25 cellular contexts compared by ENCODE assay signal in the genomic region with DNA sequence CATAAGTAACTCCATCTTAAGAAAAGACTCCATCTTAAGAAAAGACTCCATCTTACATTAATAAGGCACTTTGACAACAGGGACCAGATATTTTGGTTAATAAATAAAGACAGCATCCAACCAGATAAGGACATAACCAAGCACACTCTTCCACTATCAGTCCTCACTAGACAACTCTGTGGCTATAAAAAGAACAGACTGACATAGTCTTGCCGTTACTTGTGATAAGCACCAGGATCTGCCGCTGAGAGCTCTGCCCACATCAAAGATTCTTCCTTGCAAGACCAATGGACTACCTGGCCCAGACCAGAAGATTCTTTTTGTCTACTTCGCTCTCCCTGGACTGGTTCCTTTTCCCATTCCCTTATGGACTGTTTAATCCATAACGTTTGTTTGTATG.
"Had no signal": no experiment of that assay in that cellular context is flagged by ENCODE, and none has a peak within 500 bp of the region (broad histone marks: within the 10 kb centered on the region; RNA-seq: fewer than 3 reads in every experiment).

No MANE protein-coding gene starts in this region.

- H3K4me1 ChIP-seq: parathyroid adenoma, right lobe of liver, stomach, thyroid gland, upper lobe of left lung, vagina had no signal

- ATAC-seq: psoas muscle; right cardiac atrium; right lobe of liver; stimulated activated effector memory CD8-positive, alpha-beta T cell treated with anti-CD3 and anti-CD28 coated beads, Interleukin-12 subunit alpha, Interleukin-12 subunit beta, amount 100 ng/mL, for 72 hours; stimulated activated naive B cell treated with anti-CD40 and anti-IgM and Interleukin-4, amounts not matched to agents 10 μg/mL and 1 μg/mL and 100 μg/mL, for 72 hours had no signal

- H3K79me2 ChIP-seq: parathyroid adenoma had no signal

- H2AFZ ChIP-seq: neural progenitor cell, parathyroid adenoma had no signal

- H3K9me3 ChIP-seq: ovary, psoas muscle, right lobe of liver, sigmoid colon, stomach, thoracic aorta, thyroid gland, tibial nerve, upper lobe of left lung, vagina had no signal

- H3K27me3 ChIP-seq: neural progenitor cell, ovary, right lobe of liver, sigmoid colon, stomach, thyroid gland, tibial nerve, upper lobe of left lung, vagina had no signal

- H3K4me2 ChIP-seq: neural progenitor cell had no signal

- FAIRE-seq: small intestine, urothelium cell line had no signal

- H3K9ac ChIP-seq: neural progenitor cell, parathyroid adenoma had no signal

- DNase-seq: occipital lobe; posterior cingulate gyrus; psoas muscle; right cardiac atrium; right lobe of liver; sigmoid colon; small intestine; stimulated activated CD4-positive, alpha-beta T cell treated with anti-CD3 and anti-CD28 coated beads, Interleukin-15, amount 100 ng/mL, for 24 hours; stimulated activated CD4-positive, alpha-beta T cell treated with anti-CD3 and anti-CD28 coated beads, Interleukin-2, amount 100 ng/mL, for 24 hours; stimulated activated CD4-positive, alpha-beta T cell treated with anti-CD3 and anti-CD28 coated beads, Interleukin-2, amount 100 ng/mL, for 48 hours; stimulated activated CD4-positive, alpha-beta T cell treated with anti-CD3 and anti-CD28 coated beads, Interleukin-4, amount 100 ng/mL, for 24 hours; stimulated activated naive B cell treated with anti-CD40 and anti-IgM and Interleukin-4, amounts not matched to agents 10 μg/mL and 1 μg/mL and 100 μg/mL, for 72 hours; stimulated activated naive CD4-positive, alpha-beta T cell treated with Interleukin-2 at 50 U/mL for 16 hours; stomach; thyroid gland; trophoblast cell; upper lobe of left lung had no signal

- H3K36me3 ChIP-seq: neural progenitor cell, ovary, right lobe of liver, sigmoid colon, stomach, thoracic aorta, thyroid gland, tibial nerve, upper lobe of left lung, vagina had no signal

- H3K27ac ChIP-seq: neural progenitor cell, ovary, parathyroid adenoma, psoas muscle, right lobe of liver, sigmoid colon, stomach, thoracic aorta, thyroid gland, tibial nerve, upper lobe of left lung, vagina had no signal

- H3K4me3 ChIP-seq: neural progenitor cell, ovary, psoas muscle, right lobe of liver, sigmoid colon, stomach, thoracic aorta, thyroid gland, tibial nerve, upper lobe of left lung, vagina had no signal
